Comparison of ENCODE assay signal across 10 cellular contexts in the genomic region with DNA sequence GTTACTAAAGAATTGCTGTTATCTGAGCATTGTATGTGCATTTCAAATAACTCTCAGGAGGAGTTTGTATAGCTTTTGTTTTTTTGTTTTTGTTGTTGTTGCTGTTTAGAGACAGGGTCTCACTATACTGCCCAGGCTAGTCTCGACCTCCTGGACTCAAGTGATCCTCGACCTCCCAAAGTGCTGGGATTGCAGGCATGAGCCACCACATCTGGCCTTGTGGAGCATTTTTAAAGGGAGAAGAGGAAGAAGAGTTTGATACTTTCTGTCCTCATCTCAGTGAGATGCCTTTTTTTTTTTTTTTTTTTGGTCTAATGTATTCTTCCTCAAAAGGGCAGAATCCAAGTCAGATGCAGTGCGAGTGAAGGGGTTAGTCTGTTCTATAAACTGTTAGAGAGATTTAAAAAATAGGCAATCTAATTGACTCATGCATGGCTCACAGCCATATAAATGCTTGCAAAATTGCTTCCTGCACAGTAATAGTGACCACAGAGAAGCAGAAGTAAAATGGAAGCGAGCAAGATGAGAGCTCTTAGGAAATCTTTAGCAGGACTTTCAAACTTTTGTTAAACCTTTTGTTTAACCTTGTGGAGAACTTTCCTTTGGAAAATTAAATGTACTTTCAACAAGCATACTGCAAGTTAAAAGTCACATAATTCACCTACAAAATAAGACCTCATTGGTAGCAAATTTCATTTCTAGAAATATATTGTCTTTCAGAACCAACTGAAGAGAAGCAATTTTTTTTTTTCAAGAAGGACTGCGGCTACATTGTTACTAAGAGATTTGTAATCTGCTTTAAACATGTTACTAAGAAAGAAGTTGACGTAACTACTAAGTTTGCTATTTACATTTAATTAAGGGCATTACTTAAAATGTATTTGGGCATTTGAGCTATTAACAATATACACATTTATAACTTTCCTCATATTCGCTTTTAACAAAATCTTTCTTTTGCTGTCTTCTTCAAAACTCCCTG. TPM values are rescaled to one million over a fixed set of nuclear protein-coding genes. Genes with fewer than 3 reads are reported as not detected.
DNase-seq lines count a peak whose midpoint lies in the region; ATAC-seq, FAIRE-seq and TF ChIP-seq lines count a peak whose summit lies in the region.
"Had no signal": no experiment of that assay in that cellular context is flagged by ENCODE, and none has a peak within 500 bp of the region (broad histone marks: within the 10 kb centered on the region; RNA-seq: fewer than 3 reads in every experiment).

No MANE protein-coding gene starts in this region.

- H3K4me3 ChIP-seq in fibroblast of mammary gland (ENCODE audit: control insufficient read depth, low read depth, low read length) (peak overlapping the region; percentile 24), psoas muscle (no peak overlapping the region)
- H3K4me3 ChIP-seq: body of pancreas had no signal

- no peaks in the 10 kb centered on the region for H3K36me3 ChIP-seq in psoas muscle (ENCODE audit: insufficient read depth in 1 of 2, low read depth in 1 of 2)

- no peak for TF ChIP-seq CTCF in RWPE1 (conservative IDR thresholded peaks at IDR 0.05; ENCODE audit: low read depth)
- TF ChIP-seq CTCF in fibroblast of mammary gland (conservative IDR thresholded peaks at IDR 0.05; ENCODE audit: control insufficient read depth, insufficient read depth, low read depth, low read length) = no peak
- TF ChIP-seq CTCF in psoas muscle (IDR thresholded peaks at IDR 0.05) = no peak

- 68 to 78% (median 72%) methylated on average over 7 of the region's 7 CpGs for WGBS in psoas muscle, 3 donors

- intact Hi-C loops in psoas muscle (cut with DNase I) = no loop called here

- CTCF ChIA-PET in RWPE1 (lab: Yijun Ruan, JAX) = interaction anchor here (0.7 to 0.8 kb wide), 2 partner anchors 16 to 194 kb away, joined by 3 to 5 read pairs; no protein-coding TSS in a partner anchor

- ATAC-seq in psoas muscle (peak in 3 of 4 donors; percentile 36 to 53 (median 53)), HG03135 (IDR thresholded peaks at IDR 0.05; ENCODE audit: unreplicated experiment) (no peak)
- ATAC-seq: body of pancreas had no signal

- no peaks in the 10 kb centered on the region for H3K9me3 ChIP-seq in psoas muscle
- H3K9me3 ChIP-seq: body of pancreas had no signal

- H3K27me3 ChIP-seq in psoas muscle (ENCODE audit: insufficient read depth in 3 of 3, low read length in 2 of 3) = no peaks in the 10 kb centered on the region
- H3K27me3 ChIP-seq: body of pancreas had no signal

- POLR2A ChIA-PET in RWPE1 (lab: Yijun Ruan, JAX; ENCODE audit: low non-redundant PET) = interaction anchor here (0.5 to 0.6 kb wide), 2 partner anchors 248 to 570 kb away, joined by 4 to 6 read pairs; no protein-coding TSS in a partner anchor

- no peaks in the 10 kb centered on the region for H3K4me1 ChIP-seq in psoas muscle
- H3K4me1 ChIP-seq: body of pancreas had no signal

- no peak for TF ChIP-seq POLR2A in GM12891 (IDR thresholded peaks at IDR 0.05; ENCODE audit: low read depth, low read length)

- peak; percentile 90 for DNase-seq in GM04503 (ENCODE audit: low read depth)
- peak; percentile 54 for DNase-seq in RWPE1 (ENCODE audit: low spot score)
- DNase-seq in fibroblast of mammary gland (ENCODE audit: low read depth) = peak; percentile 94
- no peak for DNase-seq in psoas muscle
- no peak for DNase-seq in NCI-H1436 (lab: John Stamatoyannopoulos, UW)
- no peak for DNase-seq in stimulated activated CD4-positive, alpha-beta T cell treated with anti-CD3 and anti-CD28 coated beads, Interleukin-2, amount 100 ng/mL, for 48 hours
- no peak for DNase-seq in GM12891 (ENCODE audit: insufficient read length, low spot score)
- DNase-seq: nucleus accumbens had no signal

- no peak overlapping the region for H3K27ac ChIP-seq in RWPE1
- no peak overlapping the region for H3K27ac ChIP-seq in psoas muscle

- no peak for FAIRE-seq in GM12891 (lab: Jason Lieb, UNC)

TF ChIP-seq in GM12891, 5 proteins besides CTCF, POLR2A, EP300 and RAD21:
- TF ChIP-seq TAF1 (IDR thresholded peaks at IDR 0.05; ENCODE audit: low read depth, low read length) (no peak), SPI1 (IDR thresholded peaks at IDR 0.05; ENCODE audit: low read depth, low read length) (no peak), PAX5 (IDR thresholded peaks at IDR 0.05; ENCODE audit: insufficient read depth, low read length, severe bottlenecking) (no peak), POU2F2 (IDR thresholded peaks at IDR 0.05; ENCODE audit: low read depth, low read length) (no peak), POLR2AphosphoS5 (IDR thresholded peaks at IDR 0.05; ENCODE audit: low read depth, low read length) (no peak)

RNA-seq across cellular contexts. Expression of a gene that starts 52.3 kb away (rescaled TPM):
- total RNA-seq in psoas muscle = 10 to 100 TPM; 10.4 to 14.6 (median 12.3) TPM
- 10 to 100 TPM in 2 of 3 donors, 1 to 10 TPM in 1; 4.9 to 16.0 (median 13.5) TPM for polyA plus RNA-seq in psoas muscle
- 21.2 TPM for polyA plus RNA-seq in GM12891 (2012; ENCODE audit: low read depth, missing spikeins)

Comparison
In these comparisons a context has a peak if more than half of its experiments do, and no peak if none do; other contexts are left out.
1. DNase-seq: peak in GM04503 (single experiment), RWPE1 (single experiment) and fibroblast of mammary gland (single experiment); none in psoas muscle (0 of 2), NCI-H1436 (single experiment), stimulated activated CD4-positive, alpha-beta T cell treated with anti-CD3 and anti-CD28 coated beads, Interleukin-2, amount 100 ng/mL, for 48 hours (0 of 2) and GM12891 (single experiment).